Comparison of ENCODE assay signal across 24 cellular contexts in the genomic region with DNA sequence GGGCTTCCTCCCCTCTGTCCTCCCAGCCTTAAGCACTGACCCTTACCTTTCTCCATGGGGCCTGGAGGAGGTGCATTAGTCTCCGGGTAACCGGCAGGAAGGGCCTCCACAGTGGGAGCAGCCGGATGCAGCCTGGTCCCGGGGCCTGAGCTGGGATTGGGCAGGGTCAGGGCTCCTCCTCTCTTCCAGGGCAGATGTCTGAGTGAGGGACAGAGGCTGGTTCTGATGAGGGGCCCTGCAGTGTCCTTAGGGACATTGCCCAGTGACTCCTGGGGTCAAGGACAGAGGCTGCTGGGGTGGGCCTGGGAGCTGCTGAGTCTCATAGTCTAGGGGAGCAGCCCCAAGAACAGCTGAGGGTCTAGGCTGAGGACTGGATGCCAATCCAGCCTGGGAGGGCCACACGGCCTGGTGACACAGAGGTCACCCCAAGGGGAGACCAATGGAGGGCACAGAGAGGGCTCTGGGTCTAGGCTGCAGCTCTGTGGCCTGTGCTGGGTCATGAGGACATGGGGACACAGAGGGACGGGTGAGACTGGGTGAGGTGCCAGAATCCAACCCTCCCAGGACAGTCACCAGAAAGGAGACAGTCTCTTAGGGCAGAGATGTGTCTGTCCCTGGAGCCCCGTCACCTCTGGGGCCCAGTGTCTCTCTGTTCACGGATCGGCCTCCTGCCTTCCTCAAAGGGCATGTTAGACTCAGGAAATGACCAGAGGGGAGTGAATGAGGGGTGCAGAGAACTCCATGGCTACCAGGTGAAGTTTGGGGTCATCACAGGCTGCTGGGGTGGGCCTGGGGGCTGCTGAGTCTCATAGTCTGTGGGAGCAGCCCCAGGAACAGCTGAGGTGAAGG. TPM values are rescaled to one million over a fixed set of nuclear protein-coding genes. Genes with fewer than 3 reads are reported as not detected.
DNase-seq lines count a peak whose midpoint lies in the region; ATAC-seq and TF ChIP-seq lines count a peak whose summit lies in the region.
"Had no signal": no experiment of that assay in that cellular context is flagged by ENCODE, and none has a peak within 500 bp of the region (broad histone marks: within the 10 kb centered on the region; RNA-seq: fewer than 3 reads in every experiment).

No MANE protein-coding gene starts in this region.

- TF ChIP-seq CTCF in GM12864 (IDR thresholded peaks at IDR 0.05; ENCODE audit: low read depth, low read length, missing control alignments), result no peak
- no peak for TF ChIP-seq CTCF in activated B cell treated with CpG ODN at 0.5 μM for 24 hours (IDR thresholded peaks at IDR 0.05)

- H3K4me1 Mint-ChIP-seq in activated B cell treated with CpG ODN at 0.5 μM for 24 hours, result peaks cover 78% of the 10 kb centered on the region

- no peak overlapping the region for H3K4ac ChIP-seq in neuronal stem cell (ENCODE audit: low read length)

- H3K18ac ChIP-seq in neuronal stem cell (ENCODE audit: low read length), result no peak overlapping the region

- H3K36me3 Mint-ChIP-seq in activated B cell treated with CpG ODN at 0.5 μM for 24 hours (ENCODE audit: low read depth), result peaks cover 54% of the 10 kb centered on the region
- H3K36me3 Mint-ChIP-seq: activated naive CD8-positive, alpha-beta T cell; brain had no signal

- peak overlapping the region; percentile 67 for H3K14ac ChIP-seq in neuronal stem cell (ENCODE audit: low read length)

- peaks cover 4% of the 10 kb centered on the region for H3K27me3 Mint-ChIP-seq in activated B cell treated with CpG ODN at 0.5 μM for 24 hours

- DNase-seq in GM12864 (ENCODE audit: low read depth) (no peak), activated B cell treated with CpG ODN at 0.5 μM for 24 hours (peak; percentile 16), neuronal stem cell (ENCODE audit: low spot score) (no peak), GDM1 (lab: John Stamatoyannopoulos, UW) (no peak)
- DNase-seq: foreskin melanocyte, hypothalamus, kidney glomerular epithelial cell, NCI-H1436, NCI-H2171, PC-9 had no signal

- no peaks in the 10 kb centered on the region for H3K9me3 ChIP-seq in BLaER1
- H3K9me3 ChIP-seq in neuronal stem cell (replicated peaks in 1 of 2; ENCODE audit: control insufficient read depth in 2 of 2, insufficient read depth in 1 of 2, low read depth in 1 of 2, low read length in 2 of 2), result no peaks in the 10 kb centered on the region
- H3K9me3 ChIP-seq: Caco-2, right atrium auricular region, vagina had no signal

- POLR2A ChIA-PET in activated B cell treated with CpG ODN at 0.5 μM for 24 hours (lab: Charles Lee), result interaction anchor here (0.7 to 9.9 kb wide), 7 partner anchors 9 to 60 kb away, joined by 3 to 230 read pairs (median 4); no protein-coding TSS in a partner anchor

- no peak overlapping the region for H2AK5ac ChIP-seq in neuronal stem cell (ENCODE audit: low read depth, low read length)

- peaks cover 76% of the 10 kb centered on the region for H4K20me1 ChIP-seq in BLaER1

- H3K9ac ChIP-seq in BLaER1 (peak overlapping the region; percentile 94), neuronal stem cell (ENCODE audit: low read depth, low read length, poor library complexity) (no peak overlapping the region)

- no peaks in the 10 kb centered on the region for H3K79me1 ChIP-seq in neuronal stem cell (ENCODE audit: low read depth, low read length)

- H2BK5ac ChIP-seq in neuronal stem cell (ENCODE audit: low read length), result no peak overlapping the region

- H4K8ac ChIP-seq in neuronal stem cell (ENCODE audit: low read depth, low read length), result no peak overlapping the region

- CTCF ChIA-PET in activated B cell treated with CpG ODN at 0.5 μM for 24 hours (lab: Charles Lee), result interaction anchor here (1.3 to 3.2 kb wide), 2 partner anchors 10 to 42 kb away, joined by 3 to 14 read pairs; no protein-coding TSS in a partner anchor

- peak overlapping the region; percentile 74 for H3K4me3 ChIP-seq in BLaER1
- peak overlapping the region; percentile 39 for H3K4me3 ChIP-seq in GM12864 (ENCODE audit: low read depth, low read length)
- no peak overlapping the region for H3K4me3 ChIP-seq in neuronal stem cell (ENCODE audit: low read length in 2 of 2)
- H3K4me3 ChIP-seq: coronary artery, GM12878, PC-9, right atrium auricular region, vagina had no signal

- H3K27me3 ChIP-seq in BLaER1, result no peaks in the 10 kb centered on the region
- H3K27me3 ChIP-seq in neuronal stem cell (ENCODE audit: control insufficient read depth in 3 of 3, insufficient read depth in 3 of 3, low read depth in 1 of 3, low read length in 3 of 3), result peaks cover 0 to 9% (median 3%) of the 10 kb centered on the region in 3 experiments
- H3K27me3 ChIP-seq: right atrium auricular region, vagina had no signal

- H3K4me2 ChIP-seq in BLaER1, result peak overlapping the region; percentile 95
- H3K4me2 ChIP-seq in neuronal stem cell (ENCODE audit: insufficient read depth, low read length, poor library complexity, severe bottlenecking), result no peak overlapping the region
- H3K4me2 ChIP-seq: PC-9 had no signal

- ATAC-seq in activated B cell treated with CpG ODN at 0.5 μM for 24 hours (ENCODE audit: low read depth) (no peak), GM19324 (IDR thresholded peaks at IDR 0.05; ENCODE audit: low FRiP score, unreplicated experiment) (no peak), HG02798 (IDR thresholded peaks at IDR 0.05; ENCODE audit: poor library complexity, unreplicated experiment) (no peak)
- ATAC-seq: activated CD4-positive, CD25-positive, alpha-beta regulatory T cell treated with anti-CD3 and anti-CD28 coated beads, Interleukin-2, amount 50 U/mL, for 24 hours; GM12878 had no signal

- H2BK120ac ChIP-seq in neuronal stem cell (ENCODE audit: low read depth, low read length), result no peak overlapping the region

- H3K4me3 Mint-ChIP-seq in activated B cell treated with CpG ODN at 0.5 μM for 24 hours, result peak overlapping the region; percentile 75
- H3K4me3 Mint-ChIP-seq: activated naive CD8-positive, alpha-beta T cell; brain had no signal

- no peak overlapping the region for H2AFZ ChIP-seq in neuronal stem cell (ENCODE audit: low read length)
- H2AFZ ChIP-seq: PC-9 had no signal

- no CpG with 5 or more reads among the region's 9 CpGs for WGBS in neuronal stem cell (ENCODE audit: extremely low coverage in 2 of 2, insufficient read length in 2 of 2, insufficient replicate concordance in 1 of 2), 2 donors

- H3K4me1 ChIP-seq in BLaER1, result peaks cover 79% of the 10 kb centered on the region
- no peaks in the 10 kb centered on the region for H3K4me1 ChIP-seq in neuronal stem cell (ENCODE audit: control insufficient read depth in 2 of 2, insufficient read depth in 1 of 2, low read depth in 1 of 2, low read length in 2 of 2)
- H3K4me1 ChIP-seq: Caco-2, right atrium auricular region, vagina had no signal

- peak overlapping the region; percentile 82 for H3K27ac Mint-ChIP-seq in activated B cell treated with CpG ODN at 0.5 μM for 24 hours
- H3K27ac Mint-ChIP-seq: activated naive CD8-positive, alpha-beta T cell; brain had no signal

- H3K27ac ChIP-seq in BLaER1, result peak overlapping the region; percentile 96
- no peak overlapping the region for H3K27ac ChIP-seq in neuronal stem cell (replicated peaks; ENCODE audit: low read length)
- H3K27ac ChIP-seq: coronary artery, PC-9, right atrium auricular region, vagina had no signal

- no peak overlapping the region for H4K91ac ChIP-seq in neuronal stem cell (ENCODE audit: low read depth, low read length, poor library complexity)

- H3K9me3 Mint-ChIP-seq in activated B cell treated with CpG ODN at 0.5 μM for 24 hours, result no peaks in the 10 kb centered on the region

- H2BK15ac ChIP-seq in neuronal stem cell (ENCODE audit: low read length), result no peak overlapping the region

- intact Hi-C loops in activated B cell treated with CpG ODN at 0.5 μM for 24 hours (cut with micrococcal nuclease), result no loop called here

- no peak overlapping the region for H2BK12ac ChIP-seq in neuronal stem cell (ENCODE audit: low read length)

- H3K36me3 ChIP-seq in BLaER1, result peaks cover 29% of the 10 kb centered on the region
- H3K36me3 ChIP-seq in neuronal stem cell (replicated peaks in 1 of 2; ENCODE audit: control insufficient read depth in 2 of 2, insufficient read depth in 2 of 2, low read length in 2 of 2), result no peaks in the 10 kb centered on the region
- H3K36me3 ChIP-seq: right atrium auricular region, vagina had no signal

- peak overlapping the region; percentile 92 for H3K23ac ChIP-seq in neuronal stem cell (ENCODE audit: low read depth, low read length, poor library complexity)

RNA-seq across cellular contexts. Expression of gene IGLL5, which starts 6.5 kb away (rescaled TPM):
- 189 and 195 TPM in 2 replicates for total RNA-seq in activated B cell treated with CpG ODN at 0.5 μM for 24 hours
- not detected for polyA plus RNA-seq in neuronal stem cell (2013, experiment 1 of 2)
- not detected for polyA plus RNA-seq in neuronal stem cell (2013, experiment 2 of 2)
- total RNA-seq: Caco-2; GM12878; HT1080; PC-9; SK-MEL-5; T-helper 2 cell treated with Interferon-gamma antibody and Interleukin-4, amounts not matched to agents 100 ng/mL and 5 ng/mL, for 36 hours had no signal
- polyA plus RNA-seq: GM12878 had no signal

Comparison
In these comparisons a context has a peak if more than half of its experiments do, and no peak if none do; other contexts are left out.
1. H3K4me3 ChIP-seq: peak in BLaER1 (single experiment) and GM12864 (single experiment); none in neuronal stem cell (0 of 2).